8 cellular contexts compared by ENCODE assay signal in genomic region chr14:45253070-45253753, GRCh38. TPM values are rescaled to one million over a fixed set of nuclear protein-coding genes. Genes with fewer than 3 reads are reported as not detected.
DNase-seq lines count a peak whose midpoint lies in the region; ATAC-seq and TF ChIP-seq lines count a peak whose summit lies in the region.

Gene MIS18BP1, minus strand, starts transcription at chr14:45253202. Its CDS starts 5,916 bp downstream, at chr14:45247286.

- peak; percentile 82 for TF ChIP-seq CTCF in PC-3 (conservative IDR thresholded peaks at IDR 0.05; ENCODE audit: low read depth, low read length)
- peak; percentile 63 for TF ChIP-seq CTCF in epithelial cell of proximal tubule (conservative IDR thresholded peaks at IDR 0.05; ENCODE audit: low read depth, low read length)

- CTCF ChIA-PET in PC-3 (lab: Charles Lee) = no interaction called here

- POLR2A ChIA-PET in PC-3 (lab: Charles Lee; ENCODE audit: unreplicated experiment) = no interaction called here

- BruUV-seq in PC-3 (replicated peaks; lab: Mats Ljungman, UMichigan) = TSS peak; percentile 91

- ATAC-seq in GM21619 (IDR thresholded peaks at IDR 0.05; ENCODE audit: unreplicated experiment) (peak; percentile 70), PC-3 (peak; percentile 92)

- H3K4me1 ChIP-seq in PC-3 (ENCODE audit: insufficient read depth, low read length) = peaks cover 23% of the 10 kb centered on the region

- peaks cover 6% of the 10 kb centered on the region for H3K9me3 ChIP-seq in PC-3 (ENCODE audit: low read length)

- peaks cover 18% of the 10 kb centered on the region for H4K20me1 ChIP-seq in PC-3 (ENCODE audit: low read length)

- DNase-seq in DMS53 treated with DMSO at 0.1 percent for 48 hours (lab: John Stamatoyannopoulos, UW; ENCODE audit: unreplicated experiment) = peak; percentile 90
- peak; percentile 91 for DNase-seq in Jurkat, Clone E6-1 (ENCODE audit: low read depth, low spot score)
- DNase-seq in PC-3 = peak; percentile 97
- DNase-seq in activated T-cell treated with anti-CD3 and anti-CD28 coated beads for 48 hours (ENCODE audit: low read depth) = peak; percentile 91
- DNase-seq in epithelial cell of proximal tubule (ENCODE audit: low read depth) = peak; percentile 66
- peak; percentile 97 for DNase-seq in mucosa of gallbladder (ENCODE audit: low spot score)
- peak; percentile 82 to 87 for DNase-seq in stimulated activated CD8-positive, alpha-beta memory T cell treated with anti-CD3 and anti-CD28 coated beads, Interleukin-4, amount 100 ng/mL, for 4 hours (ENCODE audit: low read depth in 2 of 2, low spot score in 1 of 2)

- intact Hi-C loops in PC-3 (cut with micrococcal nuclease) = loop anchor here (1.0 to 5.0 kb wide), 4 partner anchors 119 to 356 kb away; partner anchors contain the start of genes FKBP3, KLHL28 and TOGARAM1

- no peaks in the 10 kb centered on the region for H3F3A ChIP-seq in PC-3 (ENCODE audit: low read length, unreplicated experiment)

- peak within 1 kb of the TSS; percentile 94 for H2AFZ ChIP-seq in PC-3 (ENCODE audit: low read length)

- H3K27ac ChIP-seq in PC-3 (ENCODE audit: low read length) = peak within 1 kb of the TSS; percentile 84

- no peaks in the 10 kb centered on the region for H3K27me3 ChIP-seq in PC-3 (ENCODE audit: low read length)

- no peaks in the 10 kb centered on the region for H3K9me2 ChIP-seq in PC-3 (replicated peaks; ENCODE audit: low read length)

- no peaks in the 10 kb centered on the region for H3K36me3 ChIP-seq in PC-3 (ENCODE audit: low read depth, low read length)

- H3K9ac ChIP-seq in PC-3 (ENCODE audit: low read length) = peak within 1 kb of the TSS; percentile 94

- peaks cover 48% of the 10 kb centered on the region for H3K79me2 ChIP-seq in PC-3 (ENCODE audit: low read length)

- peak within 1 kb of the TSS; percentile 88 for H3K4me2 ChIP-seq in PC-3 (ENCODE audit: low read length)

- peak within 1 kb of the TSS; percentile 83 for H3K4me3 ChIP-seq in Jurkat, Clone E6-1 (ENCODE audit: low read length)
- H3K4me3 ChIP-seq in PC-3 (ENCODE audit: low read length) = peak within 1 kb of the TSS; percentile 71
- peak within 1 kb of the TSS; percentile 85 for H3K4me3 ChIP-seq in epithelial cell of proximal tubule (ENCODE audit: low read depth, low read length)

RNA-seq across cellular contexts. Expression of gene MIS18BP1, which starts in this region (rescaled TPM):
- 27.1 TPM for polyA plus RNA-seq in Jurkat, Clone E6-1 (2012; ENCODE audit: insufficient read depth, insufficient read length)
- 39.3 and 42.3 TPM in 2 replicates for total RNA-seq in PC-3 (2014; rRNA removed)
- total RNA-seq in epithelial cell of proximal tubule = 26.8 and 27.1 TPM in 2 replicates
- total RNA-seq in mucosa of gallbladder = 18.2 TPM

Comparison
In these comparisons a context has a peak if more than half of its experiments do, and no peak if none do; other contexts are left out.
1. Peak in every context shown above with its lines: DNase-seq, ATAC-seq, H3K4me3 ChIP-seq and H3K27ac ChIP-seq.